Comparison of ENCODE assay signal across 15 cellular contexts in the genomic region with DNA sequence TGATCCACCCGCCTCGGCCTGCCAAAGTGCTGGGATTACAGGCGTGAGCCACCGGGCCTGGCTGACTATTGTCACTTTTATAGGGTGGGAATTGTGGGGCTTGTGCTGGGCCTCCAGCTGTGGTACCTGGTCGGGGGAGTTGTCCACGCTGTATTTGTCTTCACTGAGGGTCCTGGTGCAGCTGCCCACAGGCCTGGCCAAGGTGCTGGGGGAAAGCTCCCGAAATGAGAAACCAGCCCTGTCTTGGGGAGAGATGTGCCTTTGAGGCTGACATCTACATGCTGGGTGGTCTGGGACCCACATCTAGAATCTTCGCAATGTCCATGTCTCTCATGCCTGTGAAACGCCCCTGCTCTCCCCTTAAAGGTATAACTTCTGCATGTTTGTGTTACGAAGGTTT. TPM values are rescaled to one million over a fixed set of nuclear protein-coding genes. Genes with fewer than 3 reads are reported as not detected.
DNase-seq lines count a peak whose midpoint lies in the region.
"Had no signal": no experiment of that assay in that cellular context is flagged by ENCODE, and none has a peak within 500 bp of the region (broad histone marks: within the 10 kb centered on the region; RNA-seq: fewer than 3 reads in every experiment).

No MANE protein-coding gene starts in this region.

- intact Hi-C loops in activated T-helper 2 cell treated with anti-CD3 and anti-CD28 coated beads, Interferon-gamma antibody, Interleukin-2, Interleukin-4, amounts not matched to agents 10 μg/mL and 5 μg/mL and 100 μg/mL, durations not matched to agents 14 hours and 24 hours and 36 hours (cut with micrococcal nuclease) = no loop called here
- intact Hi-C loops in posterior vena cava (cut with DNase I) = no loop called here

- peaks cover 5% of the 10 kb centered on the region for H3K9me3 Mint-ChIP-seq in activated T-helper 2 cell treated with anti-CD3 and anti-CD28 coated beads, Interferon-gamma antibody, Interleukin-2, Interleukin-4, amounts not matched to agents 10 μg/mL and 5 μg/mL and 100 μg/mL, durations not matched to agents 14 hours and 24 hours and 36 hours

- peak; percentile 46 for DNase-seq in activated effector memory CD4-positive, alpha-beta T cell treated with anti-CD3 and anti-CD28 coated beads, Interleukin-2, amount 50 U/mL, for 16 hours
- no peak for DNase-seq in activated effector memory CD4-positive, alpha-beta T cell treated with Interleukin-2 at 50 U/mL for 16 hours
- DNase-seq in D341Med (ENCODE audit: low spot score) (peak; percentile 8), posterior vena cava (ENCODE audit: low spot score) (peak; percentile 19), NCI-H1105 (lab: John Stamatoyannopoulos, UW) (no peak), T-helper 9 cell (no peak), NCI-H446 treated with DMSO at 0.1 percent for 48 hours (lab: John Stamatoyannopoulos, UW) (no peak)
- no peak for DNase-seq in activated T-helper 2 cell treated with anti-CD3 and anti-CD28 coated beads, Interferon-gamma antibody, Interleukin-2, Interleukin-4, amounts not matched to agents 10 μg/mL and 5 μg/mL and 100 μg/mL, durations not matched to agents 14 hours and 24 hours and 36 hours (ENCODE audit: low spot score)
- DNase-seq: activated CD4-positive, alpha-beta T cell treated with anti-CD3 and anti-CD28 coated beads, Interleukin-2, amount 10 ng/mL, durations not matched to agents 7 days and 5 days; Calu3; cortex of kidney; gastrocnemius medialis; Karpas-422; NCI-H1436 treated with DMSO at 0.1 percent for 48 hours had no signal

- H3K27me3 Mint-ChIP-seq in activated T-helper 2 cell treated with anti-CD3 and anti-CD28 coated beads, Interferon-gamma antibody, Interleukin-2, Interleukin-4, amounts not matched to agents 10 μg/mL and 5 μg/mL and 100 μg/mL, durations not matched to agents 14 hours and 24 hours and 36 hours (ENCODE audit: low read depth) = no peaks in the 10 kb centered on the region
- H3K27me3 Mint-ChIP-seq: activated CD4-positive, alpha-beta T cell treated with anti-CD3 and anti-CD28 coated beads, Interleukin-2, amount 10 ng/mL, durations not matched to agents 7 days and 5 days had no signal

- peaks cover 34% of the 10 kb centered on the region for H3K4me1 Mint-ChIP-seq in activated T-helper 2 cell treated with anti-CD3 and anti-CD28 coated beads, Interferon-gamma antibody, Interleukin-2, Interleukin-4, amounts not matched to agents 10 μg/mL and 5 μg/mL and 100 μg/mL, durations not matched to agents 14 hours and 24 hours and 36 hours (ENCODE audit: low read depth)

- H3K36me3 Mint-ChIP-seq in activated T-helper 2 cell treated with anti-CD3 and anti-CD28 coated beads, Interferon-gamma antibody, Interleukin-2, Interleukin-4, amounts not matched to agents 10 μg/mL and 5 μg/mL and 100 μg/mL, durations not matched to agents 14 hours and 24 hours and 36 hours (ENCODE audit: low read depth) = peaks cover 53% of the 10 kb centered on the region

- no peak overlapping the region for H3K4me3 Mint-ChIP-seq in activated T-helper 2 cell treated with anti-CD3 and anti-CD28 coated beads, Interferon-gamma antibody, Interleukin-2, Interleukin-4, amounts not matched to agents 10 μg/mL and 5 μg/mL and 100 μg/mL, durations not matched to agents 14 hours and 24 hours and 36 hours (ENCODE audit: low read depth)
- H3K4me3 Mint-ChIP-seq: GM23338 had no signal

- H3K27ac Mint-ChIP-seq in activated T-helper 2 cell treated with anti-CD3 and anti-CD28 coated beads, Interferon-gamma antibody, Interleukin-2, Interleukin-4, amounts not matched to agents 10 μg/mL and 5 μg/mL and 100 μg/mL, durations not matched to agents 14 hours and 24 hours and 36 hours = peak overlapping the region; percentile 43
- H3K27ac Mint-ChIP-seq: GM23338 had no signal

RNA-seq across cellular contexts. Expression of a gene that starts 2.6 kb away (rescaled TPM):
- total RNA-seq in activated T-helper 2 cell treated with anti-CD3 and anti-CD28 coated beads, Interferon-gamma antibody, Interleukin-2, Interleukin-4, amounts not matched to agents 10 μg/mL and 5 μg/mL and 100 μg/mL, durations not matched to agents 14 hours and 24 hours and 36 hours = 62.3 and 66.4 TPM in 2 replicates
- total RNA-seq in posterior vena cava = 10 to 100 TPM; 52.6 to 54.2 TPM

Comparison
In these comparisons a context has a peak if more than half of its experiments do, and no peak if none do; other contexts are left out.
1. DNase-seq: peak in activated effector memory CD4-positive, alpha-beta T cell treated with anti-CD3 and anti-CD28 coated beads, Interleukin-2, amount 50 U/mL, for 16 hours (single experiment), D341Med (single experiment) and posterior vena cava (single experiment); none in activated effector memory CD4-positive, alpha-beta T cell treated with Interleukin-2 at 50 U/mL for 16 hours (single experiment), activated T-helper 2 cell treated with anti-CD3 and anti-CD28 coated beads, Interferon-gamma antibody, Interleukin-2, Interleukin-4, amounts not matched to agents 10 μg/mL and 5 μg/mL and 100 μg/mL, durations not matched to agents 14 hours and 24 hours and 36 hours (single experiment), NCI-H1105 (single experiment), T-helper 9 cell (single experiment) and NCI-H446 treated with DMSO at 0.1 percent for 48 hours (single experiment).